Comparison of ENCODE assay signal across 23 cellular contexts in genomic region chr1:218298398-218298797, GRCh38. TPM values are rescaled to one million over a fixed set of nuclear protein-coding genes. Genes with fewer than 3 reads are reported as not detected.
"Had no signal": no experiment of that assay in that cellular context is flagged by ENCODE, and none has a peak within 500 bp of the region (broad histone marks: within the 10 kb centered on the region; RNA-seq: fewer than 3 reads in every experiment).

No MANE protein-coding gene starts in this region.

- H3K27ac ChIP-seq: gastroesophageal sphincter, suprapubic skin had no signal

- DNase-seq: activated CD4-positive, alpha-beta T cell treated with anti-CD3 and anti-CD28 coated beads for 1 hour; activated CD4-positive, alpha-beta T cell treated with anti-CD3 and anti-CD28 coated beads, Interleukin-2, amount 50 U/mL, for 48 hours; activated naive CD4-positive, alpha-beta T cell treated with anti-CD3 and anti-CD28 coated beads for 36 hours; activated naive CD8-positive, alpha-beta T cell treated with anti-CD3 and anti-CD28 coated beads, Interleukin-2, amount 50 U/mL, for 24 hours; aorta; cerebellar nuclear complex; dermis blood vessel endothelial cell; endodermal cell; islet precursor cell; mucosa of descending colon; natural killer cell; occipital lobe; right cardiac atrium; small intestine; T-cell; T-helper 9 cell; trophoblast cell had no signal

- H3K9me3 ChIP-seq: gastroesophageal sphincter, mucosa of descending colon, suprapubic skin had no signal

- H3K27me3 ChIP-seq: gastroesophageal sphincter, suprapubic skin had no signal

- H3K4me3 Mint-ChIP-seq: activated naive CD4-positive, alpha-beta T cell treated with anti-CD3 and anti-CD28 coated beads for 36 hours; activated naive CD8-positive, alpha-beta T cell treated with anti-CD3 and anti-CD28 coated beads, Interleukin-2, amount 50 U/mL, for 24 hours; activated T-helper 17 cell treated with anti-CD3 and anti-CD28 coated beads, Interleukin-2, amount 50 U/mL, for 72 hours; endodermal cell; natural killer cell; stimulated activated naive CD8-positive, alpha-beta T cell treated with anti-CD3 and anti-CD28 coated beads, Interleukin-15, Interleukin-2, amounts not matched to agents 100 ng/mL and 50 ng/mL, for 24 hours; T-cell had no signal

- H3K4me1 ChIP-seq: gastroesophageal sphincter, suprapubic skin had no signal

- FAIRE-seq: small intestine had no signal

- H3K9me3 Mint-ChIP-seq: activated naive CD4-positive, alpha-beta T cell treated with anti-CD3 and anti-CD28 coated beads for 36 hours; activated naive CD8-positive, alpha-beta T cell treated with anti-CD3 and anti-CD28 coated beads, Interleukin-2, amount 50 U/mL, for 24 hours; activated T-helper 17 cell treated with anti-CD3 and anti-CD28 coated beads, Interleukin-2, amount 50 U/mL, for 72 hours; endodermal cell; natural killer cell; stimulated activated naive CD8-positive, alpha-beta T cell treated with anti-CD3 and anti-CD28 coated beads, Interleukin-15, Interleukin-2, amounts not matched to agents 100 ng/mL and 50 ng/mL, for 24 hours; T-cell had no signal

- H3K4me3 ChIP-seq: gastroesophageal sphincter, mucosa of descending colon, suprapubic skin had no signal

- H3K36me3 Mint-ChIP-seq: natural killer cell had no signal

- H3K27me3 Mint-ChIP-seq: activated naive CD8-positive, alpha-beta T cell treated with anti-CD3 and anti-CD28 coated beads, Interleukin-2, amount 50 U/mL, for 24 hours; activated T-helper 17 cell treated with anti-CD3 and anti-CD28 coated beads, Interleukin-2, amount 50 U/mL, for 72 hours; progenitor cell of endocrine pancreas; stimulated activated naive CD8-positive, alpha-beta T cell treated with anti-CD3 and anti-CD28 coated beads, Interleukin-15, Interleukin-2, amounts not matched to agents 100 ng/mL and 50 ng/mL, for 24 hours; T-cell had no signal

- ATAC-seq: activated naive CD8-positive, alpha-beta T cell treated with anti-CD3 and anti-CD28 coated beads, Interleukin-2, amount 50 U/mL, for 24 hours; activated T-helper 17 cell treated with anti-CD3 and anti-CD28 coated beads, Interleukin-2, amount 50 U/mL, for 72 hours; gastroesophageal sphincter; left lobe of liver; mucosa of descending colon; natural killer cell; right cardiac atrium; T-cell had no signal

- H3K27ac Mint-ChIP-seq: activated naive CD4-positive, alpha-beta T cell treated with anti-CD3 and anti-CD28 coated beads for 36 hours; activated naive CD8-positive, alpha-beta T cell treated with anti-CD3 and anti-CD28 coated beads, Interleukin-2, amount 50 U/mL, for 24 hours; activated T-helper 17 cell treated with anti-CD3 and anti-CD28 coated beads, Interleukin-2, amount 50 U/mL, for 72 hours; endodermal cell; natural killer cell; progenitor cell of endocrine pancreas; stimulated activated naive CD8-positive, alpha-beta T cell treated with anti-CD3 and anti-CD28 coated beads, Interleukin-15, Interleukin-2, amounts not matched to agents 100 ng/mL and 50 ng/mL, for 24 hours; T-cell had no signal

RNA-seq across cellular contexts. Expression of gene TGFB2, which starts 46.7 kb away (rescaled TPM):
- total RNA-seq: activated T-helper 17 cell treated with anti-CD3 and anti-CD28 coated beads, Interleukin-2, amount 50 U/mL, for 72 hours had no signal
